In the genomic region with DNA sequence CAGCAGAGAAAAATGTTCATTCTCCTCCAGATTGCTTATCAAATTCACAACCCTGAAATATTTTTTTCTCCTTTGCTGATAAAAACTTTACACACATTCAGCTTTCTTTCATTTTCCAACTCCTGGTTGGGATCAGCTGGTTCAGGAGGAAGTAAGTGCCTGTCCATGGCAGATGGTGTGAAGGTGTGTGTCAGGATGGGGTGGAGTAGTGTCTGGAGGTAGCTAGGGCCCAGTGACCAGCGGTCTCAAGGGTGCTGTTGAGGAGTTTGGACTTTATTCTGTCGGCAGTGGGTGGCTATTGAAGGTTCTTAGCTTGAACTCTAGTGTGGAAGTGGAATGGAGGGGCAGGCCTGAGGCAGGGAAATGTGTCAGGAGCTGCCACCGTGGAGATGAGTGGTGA, we compare ENCODE assay signal across 17 cellular contexts. TPM values are rescaled to one million over a fixed set of nuclear protein-coding genes. Genes with fewer than 3 reads are reported as not detected.
DNase-seq lines count a peak whose midpoint lies in the region; ATAC-seq and TF ChIP-seq lines count a peak whose summit lies in the region.
"Had no signal": no experiment of that assay in that cellular context is flagged by ENCODE, and none has a peak within 500 bp of the region (broad histone marks: within the 10 kb centered on the region; RNA-seq: fewer than 3 reads in every experiment).

No MANE protein-coding gene starts in this region.

- POLR2A ChIA-PET in activated naive CD8-positive, alpha-beta T cell treated with anti-CD3 and anti-CD28 coated beads, Interleukin-2, amount 10 ng/mL, durations not matched to agents 7 days and 5 days (lab: Charles Lee) = interaction anchor here (0.5 kb wide), 1 partner anchor 41 kb away, joined by 4 read pairs; no protein-coding TSS in a partner anchor
- POLR2A ChIA-PET in HEK293T (lab: Yijun Ruan, JAX) = no interaction called here

- ATAC-seq in T-helper 17 cell (no peak), HG03571 (IDR thresholded peaks at IDR 0.05; ENCODE audit: unreplicated experiment) (no peak)
- ATAC-seq in activated naive CD8-positive, alpha-beta T cell treated with anti-CD3 and anti-CD28 coated beads, Interleukin-2, amount 10 ng/mL, durations not matched to agents 7 days and 5 days (ENCODE audit: low read depth) = no peak

- CTCF ChIA-PET in HEK293T (lab: Yijun Ruan, JAX) = no interaction called here

- DNase-seq in T-helper 17 cell (no peak), islet precursor cell (peak; percentile 21), nephron progenitor cell (no peak), HEK293T (ENCODE audit: extremely low spot score) (no peak), DMS114 treated with DMSO at 0.1 percent for 48 hours (lab: John Stamatoyannopoulos, UW; ENCODE audit: unreplicated experiment) (no peak), AG08395 (ENCODE audit: low spot score) (no peak)
- DNase-seq in activated naive CD8-positive, alpha-beta T cell treated with anti-CD3 and anti-CD28 coated beads, Interleukin-2, amount 10 ng/mL, durations not matched to agents 7 days and 5 days = no peak
- DNase-seq: ACHN; C1 segment of cervical spinal cord; CD4-positive, alpha-beta T cell; DMS153; DMS79 treated with DMSO at 0.1 percent for 48 hours; EL; GOT3; H9 had no signal

- peaks cover 21% of the 10 kb centered on the region for H3K36me3 Mint-ChIP-seq in T-helper 17 cell (ENCODE audit: low read depth)
- H3K36me3 Mint-ChIP-seq in activated naive CD8-positive, alpha-beta T cell treated with anti-CD3 and anti-CD28 coated beads, Interleukin-2, amount 10 ng/mL, durations not matched to agents 7 days and 5 days = peaks cover 25% of the 10 kb centered on the region
- H3K36me3 Mint-ChIP-seq in nephron progenitor cell (ENCODE audit: low read depth) = peaks cover 67% of the 10 kb centered on the region

- H3K4me3 Mint-ChIP-seq in T-helper 17 cell (no peak overlapping the region), nephron progenitor cell (no peak overlapping the region)
- H3K4me3 Mint-ChIP-seq in activated naive CD8-positive, alpha-beta T cell treated with anti-CD3 and anti-CD28 coated beads, Interleukin-2, amount 10 ng/mL, durations not matched to agents 7 days and 5 days = no peak overlapping the region
- H3K4me3 Mint-ChIP-seq: B cell; CD4-positive, alpha-beta T cell; H9 had no signal

- no peak for TF ChIP-seq CTCF in nephron progenitor cell (IDR thresholded peaks at IDR 0.05)

- no peaks in the 10 kb centered on the region for H3K9me3 ChIP-seq in T-helper 17 cell (ENCODE audit: control insufficient read depth, low read length, poor library complexity, severe bottlenecking)

- H3K27me3 Mint-ChIP-seq in T-helper 17 cell (no peaks in the 10 kb centered on the region), nephron progenitor cell (ENCODE audit: low read depth, poor library complexity) (peaks cover 4% of the 10 kb centered on the region)
- no peaks in the 10 kb centered on the region for H3K27me3 Mint-ChIP-seq in activated naive CD8-positive, alpha-beta T cell treated with anti-CD3 and anti-CD28 coated beads, Interleukin-2, amount 10 ng/mL, durations not matched to agents 7 days and 5 days
- H3K27me3 Mint-ChIP-seq: B cell; CD4-positive, alpha-beta T cell had no signal

- H3K27ac Mint-ChIP-seq in T-helper 17 cell (peak overlapping the region; percentile 47), nephron progenitor cell (peak overlapping the region; percentile 60)
- peak overlapping the region; percentile 6 for H3K27ac Mint-ChIP-seq in activated naive CD8-positive, alpha-beta T cell treated with anti-CD3 and anti-CD28 coated beads, Interleukin-2, amount 10 ng/mL, durations not matched to agents 7 days and 5 days
- H3K27ac Mint-ChIP-seq: B cell; CD4-positive, alpha-beta T cell had no signal

- H3K9me3 Mint-ChIP-seq in activated naive CD8-positive, alpha-beta T cell treated with anti-CD3 and anti-CD28 coated beads, Interleukin-2, amount 10 ng/mL, durations not matched to agents 7 days and 5 days = no peaks in the 10 kb centered on the region
- no peaks in the 10 kb centered on the region for H3K9me3 Mint-ChIP-seq in nephron progenitor cell
- H3K9me3 Mint-ChIP-seq: CD4-positive, alpha-beta T cell; H9 had no signal

- peaks cover 5% of the 10 kb centered on the region for H3K4me1 Mint-ChIP-seq in T-helper 17 cell
- H3K4me1 Mint-ChIP-seq in activated naive CD8-positive, alpha-beta T cell treated with anti-CD3 and anti-CD28 coated beads, Interleukin-2, amount 10 ng/mL, durations not matched to agents 7 days and 5 days = peaks cover 6% of the 10 kb centered on the region
- no peaks in the 10 kb centered on the region for H3K4me1 Mint-ChIP-seq in nephron progenitor cell
- H3K4me1 Mint-ChIP-seq: B cell, H9 had no signal

TF ChIP-seq in HEK293T, 16 proteins besides CTCF, POLR2A, EP300 and RAD21:
- TF ChIP-seq CTBP1 (IDR thresholded peaks at IDR 0.05; ENCODE audit: borderline replicate concordance) (no peak), ZNF384 (IDR thresholded peaks at IDR 0.05) (no peak), L3MBTL2 (conservative IDR thresholded peaks at IDR 0.05) (no peak), TARDBP (IDR thresholded peaks at IDR 0.05) (no peak), LEF1 (IDR thresholded peaks at IDR 0.05; ENCODE audit: borderline replicate concordance) (no peak), SP1 (IDR thresholded peaks at IDR 0.05) (no peak), SUZ12 (IDR thresholded peaks at IDR 0.05) (no peak), FOXK2 (IDR thresholded peaks at IDR 0.05) (no peak), NFRKB (IDR thresholded peaks at IDR 0.05) (no peak), FOXM1 (IDR thresholded peaks at IDR 0.05; ENCODE audit: borderline replicate concordance) (no peak), BHLHE40 (IDR thresholded peaks at IDR 0.05; ENCODE audit: borderline replicate concordance) (no peak), HDGF (IDR thresholded peaks at IDR 0.05; ENCODE audit: borderline replicate concordance) (no peak), ELF4 (IDR thresholded peaks at IDR 0.05) (no peak), FOXA1 (IDR thresholded peaks at IDR 0.05) (no peak)
- TF ChIP-seq, protein P1, sequence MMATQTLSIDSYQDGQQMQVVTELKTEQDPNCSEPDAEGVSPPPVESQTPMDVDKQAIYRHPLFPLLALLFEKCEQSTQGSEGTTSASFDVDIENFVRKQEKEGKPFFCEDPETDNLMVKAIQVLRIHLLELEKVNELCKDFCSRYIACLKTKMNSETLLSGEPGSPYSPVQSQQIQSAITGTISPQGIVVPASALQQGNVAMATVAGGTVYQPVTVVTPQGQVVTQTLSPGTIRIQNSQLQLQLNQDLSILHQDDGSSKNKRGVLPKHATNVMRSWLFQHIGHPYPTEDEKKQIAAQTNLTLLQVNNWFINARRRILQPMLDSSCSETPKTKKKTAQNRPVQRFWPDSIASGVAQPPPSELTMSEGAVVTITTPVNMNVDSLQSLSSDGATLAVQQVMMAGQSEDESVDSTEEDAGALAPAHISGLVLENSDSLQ (IDR thresholded peaks at IDR 0.05) = no peak

RNA-seq across cellular contexts. Expression of a gene that starts 46.9 kb away (rescaled TPM):
- 10 to 100 TPM; 36.8 to 38.6 TPM for total RNA-seq in T-helper 17 cell
- total RNA-seq in activated naive CD8-positive, alpha-beta T cell treated with anti-CD3 and anti-CD28 coated beads, Interleukin-2, amount 10 ng/mL, durations not matched to agents 7 days and 5 days = 10 to 100 TPM; 36.6 to 42.6 TPM

RNA-seq across cellular contexts. Expression of a gene that starts 51.2 kb away (rescaled TPM):
- 10 to 100 TPM; 47.0 to 50.8 TPM for total RNA-seq in T-helper 17 cell
- 10 to 100 TPM; 23.1 to 23.5 TPM for total RNA-seq in activated naive CD8-positive, alpha-beta T cell treated with anti-CD3 and anti-CD28 coated beads, Interleukin-2, amount 10 ng/mL, durations not matched to agents 7 days and 5 days

RNA-seq across cellular contexts. Expression of a gene that starts 51.3 kb away (rescaled TPM):
- total RNA-seq in T-helper 17 cell = 10 to 100 TPM; 15.3 to 24.6 TPM
- 1 to 10 TPM; 4.5 TPM for total RNA-seq in activated naive CD8-positive, alpha-beta T cell treated with anti-CD3 and anti-CD28 coated beads, Interleukin-2, amount 10 ng/mL, durations not matched to agents 7 days and 5 days

Comparison
In these comparisons a context has a peak if more than half of its experiments do, and no peak if none do; other contexts are left out.
1. H3K27ac Mint-ChIP-seq: peak in every context shown above with its lines; median percentile 60 in nephron progenitor cell; 47 in T-helper 17 cell; 6 in activated naive CD8-positive, alpha-beta T cell treated with anti-CD3 and anti-CD28 coated beads, Interleukin-2, amount 10 ng/mL, durations not matched to agents 7 days and 5 days.